ENCODE assay signal across 8 cellular contexts in genomic region chrX:48835524-48836329, GRCh38. TPM values are rescaled to one million over a fixed set of nuclear protein-coding genes. Genes with fewer than 3 reads are reported as not detected.
A peak's percentile ranks its signal among the peaks of the same experiment; 100 is the strongest.
DNase-seq lines count a peak whose midpoint lies in the region; ATAC-seq, FAIRE-seq and TF ChIP-seq lines count a peak whose summit lies in the region.

PCSK1N (minus strand) TSS chrX:48835610; CDS start chrX:48835532, 78 bp downstream.

- H3K4me2 ChIP-seq in PC-3 (ENCODE audit: low read length): peak within 1 kb of the TSS; percentile 97

- H3K9ac ChIP-seq in PC-3 (ENCODE audit: low read length): peak within 1 kb of the TSS; percentile 61

- H3K4me3 ChIP-seq in PC-3 (ENCODE audit: low read length) (peak within 1 kb of the TSS; percentile 94), bronchial epithelial cell (ENCODE audit: low read depth, low read length) (peak within 1 kb of the TSS; percentile 23)

- peak within 1 kb of the TSS; percentile 38 for H3K4me3 Mint-ChIP-seq in natural killer cell

- peaks cover 13% of the 10 kb centered on the region for H3K79me2 ChIP-seq in PC-3 (ENCODE audit: low read length)

- BruUV-seq in PC-3 (replicated peaks; lab: Mats Ljungman, UMichigan): no TSS peak

- POLR2A ChIA-PET in PC-3 (lab: Charles Lee; ENCODE audit: unreplicated experiment): no interaction called here

- no peaks in the 10 kb centered on the region for H4K20me1 ChIP-seq in PC-3 (ENCODE audit: low read length)

- CTCF ChIA-PET in PC-3 (lab: Charles Lee): interaction anchor here (0.6 kb wide), 1 partner anchor 32 kb away, joined by 4 read pairs; no protein-coding TSS in a partner anchor

- peak; percentile 60 for ATAC-seq in PC-3
- peak in 1 of 3 donors; percentile 21 for ATAC-seq in natural killer cell
- no peak for ATAC-seq in GM21529 (IDR thresholded peaks at IDR 0.05; ENCODE audit: unreplicated experiment)
- ATAC-seq in HG03520 (IDR thresholded peaks at IDR 0.05; ENCODE audit: unreplicated experiment): no peak

- H3K4me1 Mint-ChIP-seq in natural killer cell: peaks cover 7 to 9% of the 10 kb centered on the region in 2 donors

- peak within 1 kb of the TSS; percentile 94 for H2AFZ ChIP-seq in PC-3 (ENCODE audit: low read length)

- H3K27ac ChIP-seq in PC-3 (ENCODE audit: low read length): no peak within 1 kb of the TSS

- FAIRE-seq in bronchial epithelial cell (lab: Jason Lieb, UNC): no peak

- DNase-seq in activated CD4-positive, alpha-beta T cell treated with anti-CD3 and anti-CD28 coated beads for 4 hours: peak; percentile 40 to 49
- DNase-seq in activated CD4-positive, alpha-beta T cell treated with anti-CD3 and anti-CD28 coated beads for 1 hour: no peak
- peak; percentile 57 for DNase-seq in PC-3
- DNase-seq in bronchial epithelial cell (ENCODE audit: low read depth): no peak
- no peak for DNase-seq in natural killer cell
- no peak for DNase-seq in hepatic stellate cell (ENCODE audit: low spot score)

- no peaks in the 10 kb centered on the region for H3K9me3 ChIP-seq in PC-3 (ENCODE audit: low read length)

- peaks cover 29 to 34% of the 10 kb centered on the region in 2 donors for H3K27me3 Mint-ChIP-seq in natural killer cell (ENCODE audit: low read depth in 2 of 2)

- TF ChIP-seq CTCF in PC-3 (conservative IDR thresholded peaks at IDR 0.05; ENCODE audit: low read depth, low read length): no peak
- TF ChIP-seq CTCF in bronchial epithelial cell (IDR thresholded peaks at IDR 0.05; ENCODE audit: insufficient read depth, low read length, severe bottlenecking): no peak
- no peak for TF ChIP-seq CTCF in natural killer cell (IDR thresholded peaks at IDR 0.05)

- no peak within 1 kb of the TSS for H3K27ac Mint-ChIP-seq in natural killer cell

- H3F3A ChIP-seq in PC-3 (ENCODE audit: low read length, unreplicated experiment): no peaks in the 10 kb centered on the region

- no peaks in the 10 kb centered on the region for H3K36me3 Mint-ChIP-seq in natural killer cell

- H3K9me3 Mint-ChIP-seq in natural killer cell: no peaks in the 10 kb centered on the region

- H3K27me3 ChIP-seq in PC-3 (ENCODE audit: low read length) (no peaks in the 10 kb centered on the region), bronchial epithelial cell (ENCODE audit: control insufficient read depth, insufficient read depth, low read length) (no peaks in the 10 kb centered on the region)

- no peaks in the 10 kb centered on the region for H3K9me2 ChIP-seq in PC-3 (replicated peaks; ENCODE audit: low read length)

- intact Hi-C loops in PC-3 (cut with micrococcal nuclease): no loop called here
- intact Hi-C loops in natural killer cell (cut with micrococcal nuclease): no loop called here

- H3K4me1 ChIP-seq in PC-3 (ENCODE audit: insufficient read depth, low read length): peaks cover 12% of the 10 kb centered on the region

- H3K36me3 ChIP-seq in PC-3 (ENCODE audit: low read depth, low read length) (no peaks in the 10 kb centered on the region), bronchial epithelial cell (ENCODE audit: control insufficient read depth, insufficient read depth, low read length) (no peaks in the 10 kb centered on the region)

RNA-seq across cellular contexts. Expression of gene PCSK1N, which starts in this region (rescaled TPM):
- total RNA-seq in PC-3 (2014; rRNA removed) (135 and 177 TPM in 2 replicates), bronchial epithelial cell (0.26 and 0.51 TPM in 2 replicates), natural killer cell (under 1 TPM in 2 of 3 donors, not detected in 1; 0.35 to 0.89 TPM)

Comparison
In these comparisons a context has a peak if more than half of its experiments do, and no peak if none do; other contexts are left out.
1. RNA of gene PCSK1N (total RNA-seq): 135 to 177 TPM in PC-3; 0.35 to 0.89 TPM in natural killer cell and 0.26 to 0.51 TPM in bronchial epithelial cell; every median in the first group is over 10 times any median in the second.
2. DNase-seq: peak in activated CD4-positive, alpha-beta T cell treated with anti-CD3 and anti-CD28 coated beads for 4 hours (2 of 2) and PC-3 (single experiment); none in activated CD4-positive, alpha-beta T cell treated with anti-CD3 and anti-CD28 coated beads for 1 hour (single experiment), bronchial epithelial cell (single experiment), natural killer cell (single experiment) and hepatic stellate cell (single experiment).